ENCODE assay signal across 8 cellular contexts in the genomic region with DNA sequence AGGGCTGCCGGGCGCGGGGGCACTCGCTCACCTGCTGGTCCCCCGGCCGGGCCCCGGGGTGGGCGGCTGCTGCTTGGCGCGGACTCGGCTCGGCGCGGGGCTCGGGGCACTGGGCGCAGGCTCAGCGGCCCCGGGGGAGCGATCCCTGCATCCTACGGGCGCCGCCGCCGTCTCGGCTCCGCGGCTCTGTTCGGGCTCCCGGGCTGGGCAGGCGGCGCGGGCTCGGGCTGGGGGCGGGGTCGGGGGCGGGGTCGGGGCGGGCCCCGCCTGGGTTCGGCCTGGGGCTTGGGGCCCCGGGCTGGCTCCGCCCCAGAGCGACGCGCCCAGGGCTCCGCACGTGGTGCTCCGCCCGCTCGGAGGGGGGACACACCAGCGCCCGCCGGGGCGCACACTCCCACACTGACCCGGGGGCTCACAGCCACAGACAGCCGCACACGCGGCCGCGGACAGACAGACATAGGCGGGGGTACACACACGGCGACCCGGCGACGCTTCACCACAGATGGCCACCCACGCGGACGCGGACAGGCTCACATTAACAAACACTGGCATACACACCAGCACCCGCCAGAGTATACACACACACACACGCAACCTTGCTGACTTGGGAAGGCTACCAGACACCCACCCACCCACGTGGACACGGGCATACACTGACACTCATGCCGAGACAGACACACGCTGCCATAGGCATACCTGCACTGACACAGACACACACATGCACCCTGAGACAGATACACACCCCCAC. TPM values are rescaled to one million over a fixed set of nuclear protein-coding genes. Genes with fewer than 3 reads are reported as not detected.
DNase-seq lines count a peak whose midpoint lies in the region; ATAC-seq and TF ChIP-seq lines count a peak whose summit lies in the region.

A gene (minus strand): TSS at position 188 of the 748 bp plus-strand sequence. CDS start 16,380 bp downstream, outside the sequence.

- H3K4me1 ChIP-seq in endodermal cell (ENCODE audit: control insufficient read depth, insufficient read depth, low read length) (no peaks in the 10 kb centered on the region), mucosa of stomach (ENCODE audit: control insufficient read depth, insufficient read depth, low read length) (peaks cover 7% of the 10 kb centered on the region)

- peaks cover 3% of the 10 kb centered on the region for H3K4me1 Mint-ChIP-seq in endodermal cell
- H3K4me1 Mint-ChIP-seq in stimulated activated memory B cell treated with anti-CD40 and anti-IgM and Interleukin-4, amounts not matched to agents 10 μg/mL and 1 μg/mL and 100 μg/mL, for 72 hours: peaks cover 6% of the 10 kb centered on the region

- H3K9me3 ChIP-seq in endodermal cell (ENCODE audit: control insufficient read depth, low read length) (peaks cover 7% of the 10 kb centered on the region), mucosa of stomach (ENCODE audit: control insufficient read depth, low read length) (no peaks in the 10 kb centered on the region)

- H3K36me3 Mint-ChIP-seq in endodermal cell (ENCODE audit: low read depth): no peaks in the 10 kb centered on the region
- no peaks in the 10 kb centered on the region for H3K36me3 Mint-ChIP-seq in stimulated activated memory B cell treated with anti-CD40 and anti-IgM and Interleukin-4, amounts not matched to agents 10 μg/mL and 1 μg/mL and 100 μg/mL, for 72 hours

- DNase-seq in NCI-H82 (lab: John Stamatoyannopoulos, UW) (peak; percentile 75), NCI-H82 treated with DMSO at 0.1 percent for 48 hours (lab: John Stamatoyannopoulos, UW; ENCODE audit: unreplicated experiment) (no peak), LNCaP clone FGC (ENCODE audit: low read depth) (no peak), endodermal cell (peak; percentile 92), putamen (ENCODE audit: low spot score) (no peak)
- peak; percentile 49 to 63 for DNase-seq in activated CD4-positive, alpha-beta T cell treated with anti-CD3 and anti-CD28 coated beads, Interleukin-2, amount 50 U/mL, for 4 hours

- H3K27ac Mint-ChIP-seq in endodermal cell: no peak within 1 kb of the TSS
- H3K27ac Mint-ChIP-seq in stimulated activated memory B cell treated with anti-CD40 and anti-IgM and Interleukin-4, amounts not matched to agents 10 μg/mL and 1 μg/mL and 100 μg/mL, for 72 hours: no peak within 1 kb of the TSS

- no peak for TF ChIP-seq CTCF in LNCaP clone FGC (IDR thresholded peaks at IDR 0.05; ENCODE audit: control insufficient read depth, extremely low read depth, insufficient read depth)
- TF ChIP-seq CTCF in endodermal cell (conservative IDR thresholded peaks at IDR 0.05): no peak

- 4 to 39% methylated on average over 3 to 76 of the region's 76 CpGs for WGBS in endodermal cell (ENCODE audit: insufficient coverage in 1 of 2, insufficient read length in 1 of 2), 2 experiments

- peaks cover 4% of the 10 kb centered on the region for H3K9me3 Mint-ChIP-seq in endodermal cell
- no peaks in the 10 kb centered on the region for H3K9me3 Mint-ChIP-seq in stimulated activated memory B cell treated with anti-CD40 and anti-IgM and Interleukin-4, amounts not matched to agents 10 μg/mL and 1 μg/mL and 100 μg/mL, for 72 hours

- no peaks in the 10 kb centered on the region for H3K36me3 ChIP-seq in endodermal cell (ENCODE audit: control insufficient read depth, insufficient read depth, low read length)
- H3K36me3 ChIP-seq in mucosa of stomach (ENCODE audit: control insufficient read depth, insufficient read depth, low read length): no peaks in the 10 kb centered on the region

- H3K4me3 ChIP-seq in LNCaP clone FGC (ENCODE audit: low read depth, low read length): peak within 1 kb of the TSS; percentile 43
- H3K4me3 ChIP-seq in endodermal cell (ENCODE audit: low read length): peak within 1 kb of the TSS; percentile 68
- H3K4me3 ChIP-seq in mucosa of stomach (ENCODE audit: low read length): no peak within 1 kb of the TSS

- H3K9ac ChIP-seq in endodermal cell (ENCODE audit: extremely low read depth, low read length, poor library complexity, severe bottlenecking) (no peak within 1 kb of the TSS), mucosa of stomach (ENCODE audit: low read length) (peak within 1 kb of the TSS; percentile 4)

- peak; percentile 73 for ATAC-seq in stimulated activated memory B cell treated with anti-CD40 and anti-IgM and Interleukin-4, amounts not matched to agents 10 μg/mL and 1 μg/mL and 100 μg/mL, for 72 hours

- H3K4me3 Mint-ChIP-seq in endodermal cell: no peak within 1 kb of the TSS
- peak within 1 kb of the TSS; percentile 51 for H3K4me3 Mint-ChIP-seq in stimulated activated memory B cell treated with anti-CD40 and anti-IgM and Interleukin-4, amounts not matched to agents 10 μg/mL and 1 μg/mL and 100 μg/mL, for 72 hours

- H3K27me3 ChIP-seq in endodermal cell (ENCODE audit: control insufficient read depth, insufficient read depth, low read length, poor library complexity, severe bottlenecking) (peaks cover 73% of the 10 kb centered on the region), mucosa of stomach (ENCODE audit: control insufficient read depth, insufficient read depth, low read length) (peaks cover 43% of the 10 kb centered on the region)

- no peak within 1 kb of the TSS for H3K27ac ChIP-seq in endodermal cell (ENCODE audit: low read depth, low read length)

- peaks cover 5% of the 10 kb centered on the region for H3K27me3 Mint-ChIP-seq in endodermal cell (ENCODE audit: insufficient read depth)
- peaks cover 9% of the 10 kb centered on the region for H3K27me3 Mint-ChIP-seq in stimulated activated memory B cell treated with anti-CD40 and anti-IgM and Interleukin-4, amounts not matched to agents 10 μg/mL and 1 μg/mL and 100 μg/mL, for 72 hours

RNA-seq across cellular contexts. Expression of the gene that starts here (rescaled TPM):
- 1 to 10 TPM; 4.5 to 5.6 TPM for total RNA-seq in endodermal cell
- polyA plus RNA-seq in endodermal cell (2013, experiment 1 of 2): 0.85 TPM
- polyA plus RNA-seq in endodermal cell (2013, experiment 2 of 2): 0.66 TPM

Comparison
In these comparisons a context has a peak if more than half of its experiments do, and no peak if none do; other contexts are left out.
1. DNase-seq: peak in NCI-H82 (single experiment), activated CD4-positive, alpha-beta T cell treated with anti-CD3 and anti-CD28 coated beads, Interleukin-2, amount 50 U/mL, for 4 hours (2 of 2) and endodermal cell (single experiment); none in NCI-H82 treated with DMSO at 0.1 percent for 48 hours (single experiment), LNCaP clone FGC (single experiment) and putamen (single experiment).